31 cellular contexts compared by ENCODE assay signal in the genomic region with DNA sequence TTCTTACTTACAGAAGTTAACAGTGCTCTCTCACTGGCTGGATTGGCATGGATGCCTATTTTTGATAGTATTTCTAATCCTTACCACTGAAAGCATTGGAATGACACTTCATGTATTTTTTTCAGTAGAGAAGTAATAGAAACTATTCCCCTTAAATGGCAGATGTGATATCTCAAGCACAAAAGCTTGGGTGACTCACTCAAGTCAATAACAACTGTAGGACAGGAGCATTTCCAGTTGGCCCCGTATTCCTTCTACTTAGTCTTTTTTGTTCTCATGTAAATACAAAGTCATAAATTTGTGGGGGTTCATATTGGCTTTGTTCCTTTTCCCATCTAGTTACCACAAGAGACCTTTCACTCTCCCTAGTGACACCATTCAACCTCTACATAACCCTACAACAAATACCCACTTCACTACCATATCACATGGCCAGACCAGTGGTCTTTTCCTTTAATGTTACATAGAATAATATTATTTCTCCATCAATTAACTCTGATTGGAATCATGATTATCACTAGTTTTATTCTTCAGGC.
A peak's percentile ranks its signal among the peaks of the same experiment; 100 is the strongest.
DNase-seq lines count a peak whose midpoint lies in the region; ATAC-seq, FAIRE-seq and TF ChIP-seq lines count a peak whose summit lies in the region.
"Had no signal": no experiment of that assay in that cellular context is flagged by ENCODE, and none has a peak within 500 bp of the region (broad histone marks: within the 10 kb centered on the region; RNA-seq: fewer than 3 reads in every experiment).

No MANE protein-coding gene starts in this region.

- H3K27me3 ChIP-seq in heart right ventricle = no peaks in the 10 kb centered on the region
- H3K27me3 ChIP-seq in right cardiac atrium (ENCODE audit: control insufficient read depth, insufficient read depth) = no peaks in the 10 kb centered on the region
- no peaks in the 10 kb centered on the region for H3K27me3 ChIP-seq in endothelial cell of umbilical vein (ENCODE audit: control insufficient read depth in 2 of 2, insufficient read depth in 2 of 2, low read length in 2 of 2)
- H3K27me3 ChIP-seq in mucosa of rectum (ENCODE audit: control insufficient read depth in 2 of 2, insufficient read depth in 2 of 2, low read length in 2 of 2) = no peaks in the 10 kb centered on the region
- no peaks in the 10 kb centered on the region for H3K27me3 ChIP-seq in transverse colon
- no peaks in the 10 kb centered on the region for H3K27me3 ChIP-seq in adrenal gland
- H3K27me3 ChIP-seq: spleen had no signal

- H3K27ac ChIP-seq in heart right ventricle (peak overlapping the region in 7 of 10 donors; percentile 9 to 85 (median 54)), right cardiac atrium (ENCODE audit: low read length) (no peak overlapping the region), endothelial cell of umbilical vein (ENCODE audit: insufficient read depth, low read depth, low read length) (no peak overlapping the region), mucosa of rectum (ENCODE audit: low read depth in 2 of 2, low read length in 2 of 2) (peak overlapping the region; percentile 25 to 53), transverse colon (peak overlapping the region; percentile 71 to 86 (median 76)), adrenal gland (no peak overlapping the region)
- H3K27ac ChIP-seq: KMS-11, parathyroid adenoma, PC-9 had no signal

- no peak for TF ChIP-seq EP300 in transverse colon (IDR thresholded peaks at IDR 0.05; ENCODE audit: low read depth)

- no peak for FAIRE-seq in endothelial cell of umbilical vein (lab: Jason Lieb, UNC)
- FAIRE-seq in GM19239 (lab: Jason Lieb, UNC) = no peak
- FAIRE-seq: A204.1, D721Med had no signal

- CTCF ChIA-PET in endothelial cell of umbilical vein (lab: Charles Lee) = no interaction called here

- DNase-seq in heart right ventricle (no peak), right cardiac atrium (no peak), endothelial cell of umbilical vein (ENCODE audit: low read depth, low spot score) (peak; percentile 65), transverse colon (no peak), GM19239 (ENCODE audit: insufficient read length, low spot score) (no peak), adrenal gland (no peak)
- DNase-seq: activated CD4-positive, alpha-beta memory T cell treated with anti-CD3 and anti-CD28 coated beads for 36 hours; activated CD4-positive, CD25-positive, alpha-beta regulatory T cell treated with anti-CD3 and anti-CD28 coated beads, Interleukin-2, amount 50 U/mL, for 72 hours; activated naive CD4-positive, alpha-beta T cell treated with Interleukin-2 at 50 U/mL for 16 hours; CD4-positive, CD25-positive, alpha-beta regulatory T cell; EL; glutamatergic neuron; islet precursor cell; midbrain; MM.1S; NCI-H1105 treated with DMSO at 0.1 percent for 48 hours; NCI-H2029 treated with DMSO at 0.1 percent for 48 hours; NCI-H2227 treated with DMSO at 0.1 percent for 48 hours; NCI-H526; NK-92 treated with Interleukin-12 subunit alpha and Interleukin-12 subunit beta, amount 100 ng/mL, for 24 hours; PC-9; SHP77; spleen; stimulated activated CD4-positive, alpha-beta T cell treated with anti-CD3 and anti-CD28 coated beads, Interleukin-2, amount 100 ng/mL, for 24 hours; stimulated activated naive CD8-positive, alpha-beta T cell treated with anti-CD3 and anti-CD28 coated beads, Interleukin-15, Interleukin-2, amounts not matched to agents 100 U/mL and 50 U/mL, for 24 hours had no signal

- dilution Hi-C loops in endothelial cell of umbilical vein (cut with MboI; ENCODE audit: extremely low pct_ligation_motif_present, low sequenced_read_pairs) = no loop called here

- H3K4me3 ChIP-seq in heart right ventricle = no peak overlapping the region
- no peak overlapping the region for H3K4me3 ChIP-seq in right cardiac atrium (ENCODE audit: low read length)
- H3K4me3 ChIP-seq in endothelial cell of umbilical vein (replicated peaks in 1 of 3; ENCODE audit: insufficient read depth in 1 of 3, low read depth in 1 of 3, low read length in 3 of 3) = no peak overlapping the region
- H3K4me3 ChIP-seq in mucosa of rectum (ENCODE audit: low read length in 2 of 2) = no peak overlapping the region
- no peak overlapping the region for H3K4me3 ChIP-seq in transverse colon
- H3K4me3 ChIP-seq in adrenal gland = no peak overlapping the region
- H3K4me3 ChIP-seq: PC-9, spleen had no signal

- 76 to 81% methylated on average over 1 of the region's 1 CpG for WGBS in heart right ventricle, 2 donors
- WGBS in right cardiac atrium = 62% methylated on average over 1 of the region's 1 CpG
- 27 to 53% methylated on average over 1 of the region's 1 CpG for WGBS in transverse colon (ENCODE audit: low coverage in 1 of 2), 2 donors
- 73 to 100% (median 80%) methylated on average over 1 of the region's 1 CpG for WGBS in adrenal gland, 4 donors

- TF ChIP-seq CTCF in heart right ventricle (IDR thresholded peaks at IDR 0.05) (no peak), endothelial cell of umbilical vein (IDR thresholded peaks at IDR 0.05; ENCODE audit: extremely low read depth in 1 of 2, insufficient read depth in 1 of 2, low read depth in 1 of 2, low read length in 2 of 2) (no peak), transverse colon (IDR thresholded peaks at IDR 0.05) (no peak), adrenal gland (IDR thresholded peaks at IDR 0.05) (no peak)

- H3K4me2 ChIP-seq in endothelial cell of umbilical vein (ENCODE audit: insufficient read depth, low read length) = no peak overlapping the region
- H3K4me2 ChIP-seq: KMS-11, PC-9 had no signal

- peak in 2 of 8 donors; percentile 42 to 56 for ATAC-seq in heart right ventricle
- ATAC-seq in right cardiac atrium = no peak
- no peak for ATAC-seq in HG03520 (IDR thresholded peaks at IDR 0.05; ENCODE audit: unreplicated experiment)
- ATAC-seq: stimulated activated naive CD8-positive, alpha-beta T cell treated with anti-CD3 and anti-CD28 coated beads, Interleukin-15, Interleukin-2, amounts not matched to agents 100 U/mL and 50 U/mL, for 24 hours had no signal

- no peak overlapping the region for H2AFZ ChIP-seq in endothelial cell of umbilical vein (ENCODE audit: low read depth, low read length)
- H2AFZ ChIP-seq: parathyroid adenoma, PC-9 had no signal

- H3K9ac ChIP-seq in endothelial cell of umbilical vein (replicated peaks; ENCODE audit: extremely low read depth, insufficient read depth, low read length) = no peak overlapping the region
- no peak overlapping the region for H3K9ac ChIP-seq in mucosa of rectum (ENCODE audit: low read depth in 1 of 2, low read length in 2 of 2)
- H3K9ac ChIP-seq: KMS-11, parathyroid adenoma had no signal

- H3K9me3 ChIP-seq in heart right ventricle = no peaks in the 10 kb centered on the region
- H3K9me3 ChIP-seq in right cardiac atrium (ENCODE audit: control insufficient read depth, low read length) = no peaks in the 10 kb centered on the region
- H3K9me3 ChIP-seq in endothelial cell of umbilical vein (replicated peaks; ENCODE audit: control insufficient read depth, insufficient read depth, low read length) = no peaks in the 10 kb centered on the region
- H3K9me3 ChIP-seq in mucosa of rectum (ENCODE audit: control insufficient read depth in 2 of 2, low read length in 2 of 2) = no peaks in the 10 kb centered on the region
- no peaks in the 10 kb centered on the region for H3K9me3 ChIP-seq in transverse colon
- H3K9me3 ChIP-seq in adrenal gland (replicated peaks in 1 of 3) = no peaks in the 10 kb centered on the region
- H3K9me3 ChIP-seq: spleen had no signal

- BruUV-seq in endothelial cell of umbilical vein (replicated peaks; lab: Mats Ljungman, UMichigan) = no TSS peak

- no peaks in the 10 kb centered on the region for H3K9me1 ChIP-seq in endothelial cell of umbilical vein (replicated peaks; ENCODE audit: control insufficient read depth, extremely low read depth, insufficient read depth, low read length)

- H3K4me1 ChIP-seq in heart right ventricle (peaks cover 0 to 53% (median 33%) of the 10 kb centered on the region in 9 donors), right cardiac atrium (ENCODE audit: control insufficient read depth, insufficient read depth, low read length) (peaks cover 4% of the 10 kb centered on the region), endothelial cell of umbilical vein (ENCODE audit: control insufficient read depth, extremely low read depth, insufficient read depth, low read length) (peaks cover 7% of the 10 kb centered on the region), mucosa of rectum (ENCODE audit: control insufficient read depth in 2 of 2, insufficient read depth in 2 of 2, low read length in 2 of 2) (peaks cover 0 to 2% of the 10 kb centered on the region in 2 donors), transverse colon (peaks cover 0 to 30% (median 9%) of the 10 kb centered on the region in 4 donors), adrenal gland (replicated peaks in 1 of 2) (no peaks in the 10 kb centered on the region)
- H3K4me1 ChIP-seq: parathyroid adenoma, spleen had no signal

- in situ Hi-C loops in transverse colon (cut with MboI; ENCODE audit: low pct_ligation_motif_present in 1 of 4, low pct_unique_long_range_greater_than_20kb in 1 of 4, low sequenced_read_pairs in 3 of 4) = no loop called here

- no peaks in the 10 kb centered on the region for H3K79me2 ChIP-seq in endothelial cell of umbilical vein (ENCODE audit: control insufficient read depth, insufficient read depth, low read length)
- H3K79me2 ChIP-seq: parathyroid adenoma had no signal

- TF ChIP-seq POLR2A in endothelial cell of umbilical vein (IDR thresholded peaks at IDR 0.05; ENCODE audit: low read depth, low read length) (no peak), transverse colon (IDR thresholded peaks at IDR 0.05) (no peak), adrenal gland (IDR thresholded peaks at IDR 0.05) (no peak)

- POLR2A ChIA-PET in endothelial cell of umbilical vein (lab: Charles Lee) = no interaction called here

- intact Hi-C loops in heart right ventricle (cut with DNase I) (loop anchor here in 1 of 10 donors (5.0 kb wide), 1 partner anchor 54 kb away; no protein-coding TSS in a partner anchor), right cardiac atrium (cut with DNase I) (no loop called here), endothelial cell of umbilical vein (cut with micrococcal nuclease) (no loop called here), transverse colon (cut with DNase I; ENCODE audit: low total_unique reads) (no loop called here), adrenal gland (cut with DNase I) (no loop called here)

- no peaks in the 10 kb centered on the region for H4K20me1 ChIP-seq in endothelial cell of umbilical vein (replicated peaks; ENCODE audit: control insufficient read depth, extremely low read depth, insufficient read depth, low read length)

- no peaks in the 10 kb centered on the region for H3K36me3 ChIP-seq in heart right ventricle
- no peaks in the 10 kb centered on the region for H3K36me3 ChIP-seq in endothelial cell of umbilical vein (ENCODE audit: control insufficient read depth in 2 of 2, extremely low read depth in 1 of 2, insufficient read depth in 2 of 2, low read length in 2 of 2)
- no peaks in the 10 kb centered on the region for H3K36me3 ChIP-seq in mucosa of rectum (ENCODE audit: control insufficient read depth in 2 of 2, insufficient read depth in 2 of 2, low read length in 2 of 2)
- H3K36me3 ChIP-seq in transverse colon = no peaks in the 10 kb centered on the region
- H3K36me3 ChIP-seq in adrenal gland (replicated peaks in 1 of 2) = no peaks in the 10 kb centered on the region
- H3K36me3 ChIP-seq: spleen had no signal

TF ChIP-seq in endothelial cell of umbilical vein, 7 proteins besides CTCF, POLR2A, EP300 and RAD21:
- TF ChIP-seq MYC (IDR thresholded peaks at IDR 0.05; ENCODE audit: low read depth, low read length) = no peak
- TF ChIP-seq FOS (IDR thresholded peaks at IDR 0.05; ENCODE audit: borderline replicate concordance, insufficient read depth, low read length) = peak; percentile 48

Comparison
In these comparisons a context has a peak if more than half of its experiments do, and no peak if none do; other contexts are left out.
1. H3K27ac ChIP-seq: peak in heart right ventricle (7 of 10), mucosa of rectum (2 of 2) and transverse colon (4 of 4); none in right cardiac atrium (single experiment), endothelial cell of umbilical vein (single experiment) and adrenal gland (0 of 5).